ENCODE assay signal across 19 cellular contexts in the genomic region with DNA sequence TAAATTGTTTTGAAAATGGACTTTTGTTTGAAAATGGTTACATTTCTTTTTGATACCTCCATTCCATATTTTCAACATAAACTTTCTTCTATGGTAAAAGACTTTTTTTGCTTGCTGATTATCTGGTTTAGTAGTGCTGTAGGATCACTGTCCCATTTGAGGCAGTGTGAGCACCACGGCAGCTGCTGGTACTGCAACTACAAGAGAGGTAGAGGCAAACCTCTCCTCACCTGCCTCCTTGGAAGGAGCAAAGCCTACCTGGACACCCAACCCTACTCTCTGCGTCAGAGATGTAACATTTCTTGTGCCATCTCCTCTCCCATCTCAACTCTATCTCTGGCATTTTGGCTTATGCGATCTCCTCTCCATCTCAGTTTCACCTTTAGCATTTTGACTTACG.
"Had no signal": no experiment of that assay in that cellular context is flagged by ENCODE, and none has a peak within 500 bp of the region (broad histone marks: within the 10 kb centered on the region; RNA-seq: fewer than 3 reads in every experiment).

No MANE protein-coding gene starts in this region.

- H2AFZ ChIP-seq: parathyroid adenoma had no signal

- H3K9me3 Mint-ChIP-seq: activated CD4-positive, alpha-beta memory T cell treated with anti-CD3 and anti-CD28 coated beads, Interleukin-2, amount 10 ng/mL, durations not matched to agents 7 days and 5 days; activated naive CD4-positive, alpha-beta T cell treated with anti-CD3 and anti-CD28 coated beads for 36 hours; dendritic cell treated with granulocyte-macrophage colony-stimulating factor and Interleukin-4, amounts not matched to agents 40 ng/mL and 50 ng/mL, for 4 days; immature natural killer cell; natural killer cell treated with Interleukin-12 subunit alpha and Interleukin-12 subunit beta and Interleukin-15 and Interleukin-18, amount 100 ng/mL, for 72 hours; stimulated activated naive B cell treated with anti-CD40 and anti-IgM and Interleukin-4, amounts not matched to agents 10 μg/mL and 1 μg/mL and 100 μg/mL, for 72 hours had no signal

- H3K36me3 Mint-ChIP-seq: activated CD8-positive, alpha-beta memory T cell treated with anti-CD3 and anti-CD28 coated beads, Interleukin-2, amount 10 ng/mL, durations not matched to agents 7 days and 5 days; immature natural killer cell; natural killer cell treated with Interleukin-12 subunit alpha and Interleukin-12 subunit beta and Interleukin-15 and Interleukin-18, amount 100 ng/mL, for 72 hours had no signal

- H3K9ac ChIP-seq: parathyroid adenoma had no signal

- H3K4me3 Mint-ChIP-seq: activated CD4-positive, alpha-beta memory T cell treated with anti-CD3 and anti-CD28 coated beads, Interleukin-2, amount 10 ng/mL, durations not matched to agents 7 days and 5 days; activated CD4-positive, alpha-beta T cell treated with anti-CD3 and anti-CD28 coated beads for 36 hours; activated CD8-positive, alpha-beta memory T cell treated with anti-CD3 and anti-CD28 coated beads, Interleukin-2, amount 10 ng/mL, durations not matched to agents 7 days and 5 days; activated naive CD4-positive, alpha-beta T cell treated with anti-CD3 and anti-CD28 coated beads for 36 hours; dendritic cell treated with granulocyte-macrophage colony-stimulating factor and Interleukin-4, amounts not matched to agents 40 ng/mL and 50 ng/mL, for 4 days; immature natural killer cell; natural killer cell treated with Interleukin-12 subunit alpha and Interleukin-12 subunit beta and Interleukin-15 and Interleukin-18, amount 100 ng/mL, for 72 hours; stimulated activated naive B cell treated with anti-CD40 and anti-IgM and Interleukin-4, amounts not matched to agents 10 μg/mL and 1 μg/mL and 100 μg/mL, for 72 hours had no signal

- H3K27me3 Mint-ChIP-seq: activated CD4-positive, alpha-beta memory T cell treated with anti-CD3 and anti-CD28 coated beads, Interleukin-2, amount 10 ng/mL, durations not matched to agents 7 days and 5 days; activated CD4-positive, alpha-beta T cell treated with anti-CD3 and anti-CD28 coated beads for 36 hours; activated CD8-positive, alpha-beta memory T cell treated with anti-CD3 and anti-CD28 coated beads, Interleukin-2, amount 10 ng/mL, durations not matched to agents 7 days and 5 days; dendritic cell treated with granulocyte-macrophage colony-stimulating factor and Interleukin-4, amounts not matched to agents 40 ng/mL and 50 ng/mL, for 4 days; natural killer cell treated with Interleukin-12 subunit alpha and Interleukin-12 subunit beta and Interleukin-15 and Interleukin-18, amount 100 ng/mL, for 72 hours; stimulated activated naive B cell treated with anti-CD40 and anti-IgM and Interleukin-4, amounts not matched to agents 10 μg/mL and 1 μg/mL and 100 μg/mL, for 72 hours had no signal

- H3K4me3 ChIP-seq: adrenal gland, sigmoid colon, spleen, thyroid gland had no signal

- H3K27ac Mint-ChIP-seq: activated CD4-positive, alpha-beta memory T cell treated with anti-CD3 and anti-CD28 coated beads, Interleukin-2, amount 10 ng/mL, durations not matched to agents 7 days and 5 days; activated CD4-positive, alpha-beta T cell treated with anti-CD3 and anti-CD28 coated beads for 36 hours; activated CD8-positive, alpha-beta memory T cell treated with anti-CD3 and anti-CD28 coated beads, Interleukin-2, amount 10 ng/mL, durations not matched to agents 7 days and 5 days; activated naive CD4-positive, alpha-beta T cell treated with anti-CD3 and anti-CD28 coated beads for 36 hours; dendritic cell treated with granulocyte-macrophage colony-stimulating factor and Interleukin-4, amounts not matched to agents 40 ng/mL and 50 ng/mL, for 4 days; natural killer cell treated with Interleukin-12 subunit alpha and Interleukin-12 subunit beta and Interleukin-15 and Interleukin-18, amount 100 ng/mL, for 72 hours; stimulated activated naive B cell treated with anti-CD40 and anti-IgM and Interleukin-4, amounts not matched to agents 10 μg/mL and 1 μg/mL and 100 μg/mL, for 72 hours had no signal

- H3K27ac ChIP-seq: adrenal gland, parathyroid adenoma, sigmoid colon, spleen, thyroid gland had no signal

- FAIRE-seq: bronchial epithelial cell had no signal

- H3K9me3 ChIP-seq: adrenal gland, sigmoid colon, spleen, thyroid gland had no signal

- ATAC-seq: activated CD4-positive, alpha-beta T cell treated with anti-CD3 and anti-CD28 coated beads for 36 hours; activated CD8-positive, alpha-beta memory T cell treated with anti-CD3 and anti-CD28 coated beads, Interleukin-2, amount 10 ng/mL, durations not matched to agents 7 days and 5 days; left ventricle myocardium superior; natural killer cell treated with Interleukin-12 subunit alpha and Interleukin-12 subunit beta and Interleukin-15 and Interleukin-18, amount 100 ng/mL, for 72 hours; stimulated activated naive B cell treated with anti-CD40 and anti-IgM and Interleukin-4, amounts not matched to agents 10 μg/mL and 1 μg/mL and 100 μg/mL, for 72 hours had no signal

- H3K27me3 ChIP-seq: adrenal gland, sigmoid colon, spleen, thyroid gland had no signal

- DNase-seq: activated CD4-positive, alpha-beta memory T cell treated with anti-CD3 and anti-CD28 coated beads, Interleukin-2, amount 10 ng/mL, durations not matched to agents 7 days and 5 days; activated CD4-positive, alpha-beta T cell treated with anti-CD3 and anti-CD28 coated beads for 36 hours; activated CD8-positive, alpha-beta memory T cell treated with anti-CD3 and anti-CD28 coated beads, Interleukin-2, amount 10 ng/mL, durations not matched to agents 7 days and 5 days; activated naive CD4-positive, alpha-beta T cell treated with anti-CD3 and anti-CD28 coated beads for 36 hours; adrenal gland; effector memory CD4-positive, alpha-beta T cell; immature natural killer cell; kidney glomerular epithelial cell; left ventricle myocardium superior; sigmoid colon; spleen; stimulated activated CD4-positive, alpha-beta T cell treated with anti-CD3 and anti-CD28 coated beads, Interleukin-4, amount 100 ng/mL, for 4 hours; stimulated activated naive B cell treated with anti-CD40 and anti-IgM and Interleukin-4, amounts not matched to agents 10 μg/mL and 1 μg/mL and 100 μg/mL, for 72 hours; SW 1271; thyroid gland had no signal

- H3K36me3 ChIP-seq: adrenal gland, sigmoid colon, spleen, thyroid gland had no signal
